ENCODE assay signal across 8 cellular contexts in the genomic region with DNA sequence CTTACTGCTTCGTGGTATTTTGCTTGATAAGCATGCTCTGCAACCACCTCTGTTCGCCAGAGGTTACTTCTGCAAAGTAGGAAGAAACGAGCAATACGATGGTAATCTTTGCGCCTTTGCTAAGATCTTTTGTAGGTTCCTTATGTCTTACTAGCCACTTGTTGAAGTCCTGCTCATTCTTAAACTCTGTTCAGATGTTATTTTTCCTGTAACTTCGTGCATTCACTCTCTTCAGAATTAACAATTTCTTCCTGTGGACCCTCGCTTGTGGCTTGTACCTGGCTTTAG. TPM values are rescaled to one million over a fixed set of nuclear protein-coding genes. Genes with fewer than 3 reads are reported as not detected.
A peak's percentile ranks its signal among the peaks of the same experiment; 100 is the strongest.
DNase-seq lines count a peak whose midpoint lies in the region; ATAC-seq and TF ChIP-seq lines count a peak whose summit lies in the region.

No MANE protein-coding gene starts in this region.

- TF ChIP-seq CTCF in cardiac muscle cell (IDR thresholded peaks at IDR 0.05; ENCODE audit: low read depth, low read length) (no peak), KMS-11 (conservative IDR thresholded peaks at IDR 0.05; ENCODE audit: low read depth, low read length) (no peak), breast epithelium (IDR thresholded peaks at IDR 0.05) (no peak)

- H3K4me3 ChIP-seq in cardiac muscle cell (peak overlapping the region; percentile 67), KMS-11 (IDR thresholded peaks at IDR 0.05; ENCODE audit: insufficient read depth, low read depth, low read length) (no peak overlapping the region), breast epithelium (peak overlapping the region; percentile 65 to 85 (median 83)), mucosa of stomach (ENCODE audit: low read length) (peak overlapping the region; percentile 93)

- H3K27me3 ChIP-seq in cardiac muscle cell (no peaks in the 10 kb centered on the region), KMS-11 (ENCODE audit: insufficient read depth, low read depth) (no peaks in the 10 kb centered on the region), breast epithelium (no peaks in the 10 kb centered on the region), mucosa of stomach (ENCODE audit: control insufficient read depth, insufficient read depth, low read length) (no peaks in the 10 kb centered on the region)

- no peak for DNase-seq in cardiac muscle cell (ENCODE audit: low read depth in 1 of 2, low spot score in 1 of 2)
- no peak for DNase-seq in Right ventricle myocardium inferior (ENCODE audit: missing footprints)
- no peak for DNase-seq in breast epithelium (ENCODE audit: low spot score in 2 of 2)
- no peak for DNase-seq in occipital lobe (lab: John Stamatoyannopoulos, UW)
- no peak for DNase-seq in LoVo (ENCODE audit: low spot score)

- H3K9ac ChIP-seq in KMS-11 (peak overlapping the region; percentile 72), mucosa of stomach (ENCODE audit: low read length) (peak overlapping the region; percentile 92)

- peak overlapping the region; percentile 74 for H2AFZ ChIP-seq in KMS-11 (ENCODE audit: low read depth)

- ATAC-seq in Right ventricle myocardium inferior (no peak), GM18498 (IDR thresholded peaks at IDR 0.05; ENCODE audit: unreplicated experiment) (no peak)

- H3K4me1 ChIP-seq in cardiac muscle cell (ENCODE audit: low read depth), result peaks cover 11% of the 10 kb centered on the region
- peaks cover 32% of the 10 kb centered on the region for H3K4me1 ChIP-seq in KMS-11 (ENCODE audit: low read depth, poor library complexity, severe bottlenecking)
- H3K4me1 ChIP-seq in breast epithelium, result peaks cover 0 to 4% of the 10 kb centered on the region in 2 donors
- H3K4me1 ChIP-seq in mucosa of stomach (ENCODE audit: control insufficient read depth, insufficient read depth, low read length), result no peaks in the 10 kb centered on the region

- intact Hi-C loops in Right ventricle myocardium inferior (cut with DNase I), result loop anchor here (2.0 to 10.0 kb wide), 3 partner anchors 35 to 165 kb away; partner anchors contain the start of genes A2M and PHC1
- intact Hi-C loops in breast epithelium (cut with DNase I; ENCODE audit: low total_unique reads), result no loop called here

- H3K9me3 ChIP-seq in cardiac muscle cell (ENCODE audit: low read depth) (no peaks in the 10 kb centered on the region), breast epithelium (no peaks in the 10 kb centered on the region), mucosa of stomach (ENCODE audit: control insufficient read depth, low read length) (no peaks in the 10 kb centered on the region)

- TF ChIP-seq POLR2A in breast epithelium (IDR thresholded peaks at IDR 0.05), result no peak

- H4K20me1 ChIP-seq in KMS-11 (ENCODE audit: insufficient read depth), result peaks cover 5% of the 10 kb centered on the region; the same call in 1 of the 2 replicates

- peak overlapping the region; percentile 99 for H3K27ac ChIP-seq in cardiac muscle cell
- peak overlapping the region; percentile 89 for H3K27ac ChIP-seq in KMS-11
- peak overlapping the region; percentile 98 to 99 for H3K27ac ChIP-seq in breast epithelium

- peak overlapping the region; percentile 91 for H3K4me2 ChIP-seq in KMS-11

- H3K36me3 ChIP-seq in cardiac muscle cell, result peaks cover 8% of the 10 kb centered on the region
- no peaks in the 10 kb centered on the region for H3K36me3 ChIP-seq in KMS-11 (ENCODE audit: insufficient read depth)
- H3K36me3 ChIP-seq in breast epithelium, result no peaks in the 10 kb centered on the region
- no peaks in the 10 kb centered on the region for H3K36me3 ChIP-seq in mucosa of stomach (ENCODE audit: control insufficient read depth, insufficient read depth, low read length)

- H3K79me2 ChIP-seq in KMS-11 (ENCODE audit: insufficient read depth, low read depth), result peaks cover 41% of the 10 kb centered on the region

RNA-seq across cellular contexts. Expression of gene M6PR, which starts 0.8 kb away (rescaled TPM):
- total RNA-seq in cardiac muscle cell (69.4 and 108 TPM in 2 replicates), Right ventricle myocardium inferior (83.0 TPM), breast epithelium (100 to 1,000 TPM; 118 to 149 (median 138) TPM), occipital lobe (81.9 TPM)
- 91.2 and 120 TPM in 2 replicates for polyA plus RNA-seq in cardiac muscle cell

RNA-seq across cellular contexts. Expression of gene PHC1, which starts 35.9 kb away (rescaled TPM):
- 44.3 and 51.7 TPM in 2 replicates for total RNA-seq in cardiac muscle cell
- polyA plus RNA-seq in cardiac muscle cell, result 37.5 and 47.0 TPM in 2 replicates
- total RNA-seq in Right ventricle myocardium inferior, result 20.9 TPM
- total RNA-seq in breast epithelium, result 10 to 100 TPM; 39.2 to 45.9 (median 40.5) TPM
- total RNA-seq in occipital lobe, result 28.7 TPM

RNA-seq across cellular contexts. Expression of gene KLRG1, which starts 39.1 kb away (rescaled TPM):
- total RNA-seq in cardiac muscle cell, result 5.6 and 8.5 TPM in 2 replicates
- polyA plus RNA-seq in cardiac muscle cell, result 13.1 and 15.6 TPM in 2 replicates
- 5.8 TPM for total RNA-seq in Right ventricle myocardium inferior
- total RNA-seq in breast epithelium, result 1 to 10 TPM; 2.0 to 3.9 (median 3.8) TPM
- total RNA-seq in occipital lobe, result 7.8 TPM
